ENCODE assay signal across 27 cellular contexts in the genomic region with DNA sequence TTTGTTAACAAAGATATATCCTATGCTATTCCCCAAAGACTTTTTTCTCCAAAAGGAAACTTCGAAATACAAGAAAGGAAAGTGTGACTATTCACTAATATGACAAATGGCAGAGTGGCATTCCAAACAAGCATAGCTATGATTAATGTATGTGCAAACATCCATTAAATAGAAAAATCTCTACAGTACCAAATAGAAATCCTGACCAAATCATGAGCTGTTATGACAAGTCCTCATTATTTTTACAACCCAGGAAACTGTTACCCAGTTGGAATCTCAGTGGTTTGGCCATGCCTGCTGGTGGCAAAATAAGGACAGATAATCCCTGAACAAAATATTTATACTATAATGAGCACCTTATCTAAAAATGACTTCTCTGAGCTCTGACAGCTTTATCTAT.
"Had no signal": no experiment of that assay in that cellular context is flagged by ENCODE, and none has a peak within 500 bp of the region (broad histone marks: within the 10 kb centered on the region; RNA-seq: fewer than 3 reads in every experiment).

No MANE protein-coding gene starts in this region.

- H3K9me3 ChIP-seq: left lung, lower lobe of right lung, neutrophil, ovary, prostate gland, right lobe of liver, spleen, tibial nerve, uterus had no signal

- H3K36me3 ChIP-seq: left lung, lower lobe of right lung, neural progenitor cell, neutrophil, ovary, prostate gland, right lobe of liver, spleen, tibial nerve, uterus had no signal

- H3K36me3 Mint-ChIP-seq: naive B cell; natural killer cell; neural progenitor cell; stimulated activated effector memory CD8-positive, alpha-beta T cell treated with anti-CD3 and anti-CD28 coated beads, Interleukin-12 subunit alpha, Interleukin-12 subunit beta, amount 100 ng/mL, for 72 hours; type B pancreatic cell had no signal

- H3K9me3 Mint-ChIP-seq: nephron progenitor cell; neural progenitor cell; stimulated activated effector memory CD8-positive, alpha-beta T cell treated with anti-CD3 and anti-CD28 coated beads, Interleukin-12 subunit alpha, Interleukin-12 subunit beta, amount 100 ng/mL, for 72 hours; stimulated activated naive CD8-positive, alpha-beta T cell treated with anti-CD3 and anti-CD28 coated beads, Interleukin-15, amount 100 ng/mL, for 72 hours; type B pancreatic cell had no signal

- H3K27me3 Mint-ChIP-seq: stimulated activated naive CD8-positive, alpha-beta T cell treated with anti-CD3 and anti-CD28 coated beads, Interleukin-15, amount 100 ng/mL, for 72 hours had no signal

- H3K4me3 Mint-ChIP-seq: naive B cell; natural killer cell; nephron progenitor cell; neural progenitor cell; stimulated activated effector memory CD8-positive, alpha-beta T cell treated with anti-CD3 and anti-CD28 coated beads, Interleukin-12 subunit alpha, Interleukin-12 subunit beta, amount 100 ng/mL, for 72 hours; stimulated activated naive CD8-positive, alpha-beta T cell treated with anti-CD3 and anti-CD28 coated beads, Interleukin-15, amount 100 ng/mL, for 72 hours; type B pancreatic cell had no signal

- H3K9ac ChIP-seq: neural progenitor cell had no signal

- H3K4me3 ChIP-seq: left lung, lower lobe of right lung, neural progenitor cell, ovary, prostate gland, right lobe of liver, spleen, tibial nerve, uterus had no signal

- H3K27me3 ChIP-seq: left lung, neural progenitor cell, ovary, right lobe of liver, tibial nerve, uterus had no signal

- DNase-seq: hippocampal formation; kidney glomerular epithelial cell; left cardiac atrium; left lung; lower lobe of right lung; mammary epithelial cell; mesenchymal stem cell; naive B cell; natural killer cell; nephron progenitor cell; occipital lobe; ovary; retina; right lobe of liver; small intestine; spleen; stimulated activated CD4-positive, alpha-beta T cell treated with anti-CD3 and anti-CD28 coated beads, Interleukin-4, amount 100 ng/mL, for 24 hours; stimulated activated naive CD4-positive, alpha-beta T cell; stimulated activated naive CD8-positive, alpha-beta T cell treated with anti-CD3 and anti-CD28 coated beads, Interleukin-15, amount 100 ng/mL, for 72 hours; substantia nigra; uterus had no signal

- H3K4me2 ChIP-seq: neural progenitor cell had no signal

- H3K27ac ChIP-seq: left lung, lower lobe of right lung, neural progenitor cell, neutrophil, ovary, prostate gland, right lobe of liver, spleen, tibial nerve, uterus had no signal

- H3K4me1 Mint-ChIP-seq: naive B cell; natural killer cell; nephron progenitor cell; neural progenitor cell; stimulated activated effector memory CD8-positive, alpha-beta T cell treated with anti-CD3 and anti-CD28 coated beads, Interleukin-12 subunit alpha, Interleukin-12 subunit beta, amount 100 ng/mL, for 72 hours; stimulated activated naive CD8-positive, alpha-beta T cell treated with anti-CD3 and anti-CD28 coated beads, Interleukin-15, amount 100 ng/mL, for 72 hours had no signal

- H3K27ac Mint-ChIP-seq: naive B cell; natural killer cell; nephron progenitor cell; neural progenitor cell; stimulated activated effector memory CD8-positive, alpha-beta T cell treated with anti-CD3 and anti-CD28 coated beads, Interleukin-12 subunit alpha, Interleukin-12 subunit beta, amount 100 ng/mL, for 72 hours; stimulated activated naive CD8-positive, alpha-beta T cell treated with anti-CD3 and anti-CD28 coated beads, Interleukin-15, amount 100 ng/mL, for 72 hours; type B pancreatic cell had no signal

- ATAC-seq: left cardiac atrium; left lung; lower lobe of right lung; natural killer cell; right lobe of liver; stimulated activated effector memory CD8-positive, alpha-beta T cell treated with anti-CD3 and anti-CD28 coated beads, Interleukin-12 subunit alpha, Interleukin-12 subunit beta, amount 100 ng/mL, for 72 hours; stimulated activated naive CD8-positive, alpha-beta T cell treated with anti-CD3 and anti-CD28 coated beads, Interleukin-15, amount 100 ng/mL, for 72 hours had no signal

- H3K4me1 ChIP-seq: left lung, lower lobe of right lung, neural progenitor cell, prostate gland, right lobe of liver, spleen, tibial nerve, uterus had no signal

- H2AFZ ChIP-seq: neural progenitor cell had no signal
